In genomic region chr3:188490416-188490815, GRCh38 we compare ENCODE assay signal across 1 cellular context.
TF ChIP-seq lines count a peak whose summit lies in the region.

No MANE protein-coding gene starts in this region.

TF ChIP-seq in SK-N-SH, 30 proteins besides CTCF, POLR2A, EP300 and RAD21 (continued from another document):
- TF ChIP-seq, protein P1, sequence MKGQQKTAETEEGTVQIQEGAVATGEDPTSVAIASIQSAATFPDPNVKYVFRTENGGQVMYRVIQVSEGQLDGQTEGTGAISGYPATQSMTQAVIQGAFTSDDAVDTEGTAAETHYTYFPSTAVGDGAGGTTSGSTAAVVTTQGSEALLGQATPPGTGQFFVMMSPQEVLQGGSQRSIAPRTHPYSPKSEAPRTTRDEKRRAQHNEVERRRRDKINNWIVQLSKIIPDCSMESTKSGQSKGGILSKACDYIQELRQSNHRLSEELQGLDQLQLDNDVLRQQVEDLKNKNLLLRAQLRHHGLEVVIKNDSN (IDR thresholded peaks at IDR 0.05; ENCODE audit: borderline replicate concordance, low read depth) = no peak
- TF ChIP-seq GABPA (IDR thresholded peaks at IDR 0.05; ENCODE audit: low read depth) (no peak), NFIC (IDR thresholded peaks at IDR 0.05; ENCODE audit: borderline replicate concordance) (no peak), RXRA (IDR thresholded peaks at IDR 0.05; ENCODE audit: borderline replicate concordance, low read depth) (no peak), SIN3A (IDR thresholded peaks at IDR 0.05; ENCODE audit: borderline replicate concordance, low read depth, low read length) (no peak), FOXM1 (IDR thresholded peaks at IDR 0.05; ENCODE audit: low read depth) (no peak)
- TF ChIP-seq, protein P2, sequence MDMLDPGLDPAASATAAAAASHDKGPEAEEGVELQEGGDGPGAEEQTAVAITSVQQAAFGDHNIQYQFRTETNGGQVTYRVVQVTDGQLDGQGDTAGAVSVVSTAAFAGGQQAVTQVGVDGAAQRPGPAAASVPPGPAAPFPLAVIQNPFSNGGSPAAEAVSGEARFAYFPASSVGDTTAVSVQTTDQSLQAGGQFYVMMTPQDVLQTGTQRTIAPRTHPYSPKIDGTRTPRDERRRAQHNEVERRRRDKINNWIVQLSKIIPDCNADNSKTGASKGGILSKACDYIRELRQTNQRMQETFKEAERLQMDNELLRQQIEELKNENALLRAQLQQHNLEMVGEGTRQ (IDR thresholded peaks at IDR 0.05; ENCODE audit: borderline replicate concordance, low read depth, low read length) = no peak
